In genomic region chr19:57664269-57665127, GRCh38 we compare ENCODE assay signal across 9 cellular contexts. TPM values are rescaled to one million over a fixed set of nuclear protein-coding genes. Genes with fewer than 3 reads are reported as not detected.
A peak's percentile ranks its signal among the peaks of the same experiment; 100 is the strongest.
DNase-seq lines count a peak whose midpoint lies in the region; ATAC-seq and TF ChIP-seq lines count a peak whose summit lies in the region.
"Had no signal": no experiment of that assay in that cellular context is flagged by ENCODE, and none has a peak within 500 bp of the region (broad histone marks: within the 10 kb centered on the region; RNA-seq: fewer than 3 reads in every experiment).

No MANE protein-coding gene starts in this region.

- DNase-seq in ACHN (peak; percentile 32), GM23338 (ENCODE audit: low spot score) (peak; percentile 71), RWPE2 (ENCODE audit: low spot score) (no peak), ecto neural progenitor cell (ENCODE audit: low spot score) (peak; percentile 74), left lobe of liver (ENCODE audit: low spot score) (peak; percentile 47), activated gamma-delta T cell treated with Interleukin-2 at 50 U/mL for 16 hours (no peak), COR-L47 (lab: John Stamatoyannopoulos, UW) (no peak)
- DNase-seq in stimulated activated naive B cell treated with anti-CD40 and anti-IgM and Interleukin-4, amounts not matched to agents 10 μg/mL and 1 μg/mL and 100 μg/mL, for 72 hours: peak; percentile 5

- in situ Hi-C loops in ACHN (cut with HindIII; ENCODE audit: low pct_ligation_motif_present, low pct_unique_long_range_greater_than_20kb, low sequenced_read_pairs): no loop called here

- H4K20me1 ChIP-seq in GM23338 (replicated peaks; ENCODE audit: insufficient read depth): no peaks in the 10 kb centered on the region

- H3K4me1 Mint-ChIP-seq in GM23338: peaks cover 13% of the 10 kb centered on the region; the same call in 2 of the 3 replicates
- H3K4me1 Mint-ChIP-seq in stimulated activated naive B cell treated with anti-CD40 and anti-IgM and Interleukin-4, amounts not matched to agents 10 μg/mL and 1 μg/mL and 100 μg/mL, for 72 hours: peaks cover 4 to 14% of the 10 kb centered on the region in 2 donors

- H3K4me2 ChIP-seq in GM23338: peak overlapping the region; percentile 94

- H3K9me3 ChIP-seq in RWPE2 (ENCODE audit: severe bottlenecking): no peaks in the 10 kb centered on the region

- ATAC-seq in GM23338 (peak; percentile 88), RWPE2 (ENCODE audit: low read depth) (peak; percentile 87), left lobe of liver (peak; percentile 74)
- peak; percentile 78 to 85 for ATAC-seq in stimulated activated naive B cell treated with anti-CD40 and anti-IgM and Interleukin-4, amounts not matched to agents 10 μg/mL and 1 μg/mL and 100 μg/mL, for 72 hours (replicated peaks)

- no peaks in the 10 kb centered on the region for H3K9me2 ChIP-seq in GM23338 (ENCODE audit: insufficient read depth)

- peak overlapping the region; percentile 85 for H3K4me3 ChIP-seq in GM23338
- peak overlapping the region; percentile 34 for H3K4me3 ChIP-seq in RWPE2 (ENCODE audit: severe bottlenecking)

- H3K9me3 Mint-ChIP-seq in GM23338: no peaks in the 10 kb centered on the region
- H3K9me3 Mint-ChIP-seq in stimulated activated naive B cell treated with anti-CD40 and anti-IgM and Interleukin-4, amounts not matched to agents 10 μg/mL and 1 μg/mL and 100 μg/mL, for 72 hours: no peaks in the 10 kb centered on the region

- H3K36me3 ChIP-seq in GM23338 (ENCODE audit: insufficient read depth) (no peaks in the 10 kb centered on the region), RWPE2 (ENCODE audit: low read depth) (no peaks in the 10 kb centered on the region)

- no peaks in the 10 kb centered on the region for H3K79me2 ChIP-seq in GM23338 (replicated peaks; ENCODE audit: insufficient read depth)

- H3K27me3 ChIP-seq in GM23338 (ENCODE audit: insufficient read depth) (peaks cover 37% of the 10 kb centered on the region), RWPE2 (ENCODE audit: insufficient read depth, poor library complexity, severe bottlenecking) (no peaks in the 10 kb centered on the region)

- no peak overlapping the region for H3K27ac Mint-ChIP-seq in GM23338
- H3K27ac Mint-ChIP-seq in stimulated activated naive B cell treated with anti-CD40 and anti-IgM and Interleukin-4, amounts not matched to agents 10 μg/mL and 1 μg/mL and 100 μg/mL, for 72 hours: no peak overlapping the region

- peak overlapping the region; percentile 100 for H2AFZ ChIP-seq in GM23338

- H3K36me3 Mint-ChIP-seq in GM23338 (ENCODE audit: low read depth): no peaks in the 10 kb centered on the region
- H3K36me3 Mint-ChIP-seq in stimulated activated naive B cell treated with anti-CD40 and anti-IgM and Interleukin-4, amounts not matched to agents 10 μg/mL and 1 μg/mL and 100 μg/mL, for 72 hours: no peaks in the 10 kb centered on the region

- H3K27me3 Mint-ChIP-seq in GM23338 (ENCODE audit: insufficient read depth, low read depth, poor library complexity): peaks cover 11% of the 10 kb centered on the region
- peaks cover 39 to 61% of the 10 kb centered on the region in 2 donors for H3K27me3 Mint-ChIP-seq in stimulated activated naive B cell treated with anti-CD40 and anti-IgM and Interleukin-4, amounts not matched to agents 10 μg/mL and 1 μg/mL and 100 μg/mL, for 72 hours

- 0 out of 2 replicates have a peak overlapping the region, but pooled peaks have one; percentile 39 for H3K27ac ChIP-seq in GM23338 (ENCODE audit: low read depth)
- H3K27ac ChIP-seq in RWPE2 (ENCODE audit: poor library complexity, severe bottlenecking): no peak overlapping the region

- peaks cover 12% of the 10 kb centered on the region; the same call in 1 of the 2 replicates for H3F3A ChIP-seq in GM23338 (replicated peaks; ENCODE audit: low read depth)

- peak overlapping the region; percentile 80 for H3K4me3 Mint-ChIP-seq in GM23338
- H3K4me3 Mint-ChIP-seq in stimulated activated naive B cell treated with anti-CD40 and anti-IgM and Interleukin-4, amounts not matched to agents 10 μg/mL and 1 μg/mL and 100 μg/mL, for 72 hours: peak overlapping the region; percentile 84 to 90

- TF ChIP-seq CTCF in GM23338 (conservative IDR thresholded peaks at IDR 0.05; ENCODE audit: low read depth in 2 of 2) (peak in 1 of 2 experiments; percentile 26; a peak in 2 of 4 replicates), RWPE2 (IDR thresholded peaks at IDR 0.05; ENCODE audit: poor library complexity, severe bottlenecking) (no peak)

- H3K4me1 ChIP-seq in GM23338 (ENCODE audit: insufficient read depth) (peaks cover 16% of the 10 kb centered on the region; the same call in 1 of the 2 replicates), RWPE2 (ENCODE audit: insufficient read depth, poor library complexity, severe bottlenecking) (no peaks in the 10 kb centered on the region)

TF ChIP-seq in GM23338, 12 proteins besides CTCF, POLR2A, EP300 and RAD21:
- TF ChIP-seq POLR2AphosphoS5 (IDR thresholded peaks at IDR 0.05; ENCODE audit: low read depth): peak; percentile 54
- TF ChIP-seq JUNB (IDR thresholded peaks at IDR 0.05; ENCODE audit: unreplicated experiment): no peak

RNA-seq across cellular contexts. Expression of gene ZSCAN4, which starts 4.2 kb away (rescaled TPM):
- not detected in 2 replicates for total RNA-seq in GM23338 (2014; rRNA removed; shearing (Covaris generic))
- not detected in 2 replicates for polyA plus RNA-seq in GM23338 (2016; fragmentation: Nextera tagmentation; extraction: Ambion mirVana)
- not detected for total RNA-seq in left lobe of liver
- total RNA-seq: mononuclear cell had no signal

RNA-seq across cellular contexts. Expression of gene ZNF551, which starts 17.3 kb away (rescaled TPM):
- total RNA-seq in GM23338 (2014; rRNA removed; shearing (Covaris generic)): 45.7 and 51.4 TPM in 2 replicates
- polyA plus RNA-seq in GM23338 (2016; fragmentation: Nextera tagmentation; extraction: Ambion mirVana): 7.8 and 8.2 TPM in 2 replicates
- 1.8 TPM for total RNA-seq in left lobe of liver

RNA-seq across cellular contexts. Expression of gene ZNF211, which starts 31.5 kb away (rescaled TPM):
- total RNA-seq in GM23338 (2014; rRNA removed; shearing (Covaris generic)): 13.8 and 14.2 TPM in 2 replicates
- 5.3 and 9.7 TPM in 2 replicates for polyA plus RNA-seq in GM23338 (2016; fragmentation: Nextera tagmentation; extraction: Ambion mirVana)
- total RNA-seq in left lobe of liver: 4.9 TPM

RNA-seq across cellular contexts. Expression of gene ZNF154, which starts 44.5 kb away (rescaled TPM):
- 7.3 and 10.1 TPM in 2 replicates for total RNA-seq in GM23338 (2014; rRNA removed; shearing (Covaris generic))
- 4.4 and 5.1 TPM in 2 replicates for polyA plus RNA-seq in GM23338 (2016; fragmentation: Nextera tagmentation; extraction: Ambion mirVana)
- total RNA-seq in left lobe of liver: 0.96 TPM

RNA-seq across cellular contexts. Expression of gene ZNF134, which starts 50.5 kb away (rescaled TPM):
- total RNA-seq in GM23338 (2014; rRNA removed; shearing (Covaris generic)): 55.7 and 79.6 TPM in 2 replicates
- 13.1 and 14.6 TPM in 2 replicates for polyA plus RNA-seq in GM23338 (2016; fragmentation: Nextera tagmentation; extraction: Ambion mirVana)
- 6.9 TPM for total RNA-seq in left lobe of liver

Comparison
In these comparisons a context has a peak if more than half of its experiments do, and no peak if none do; other contexts are left out.
1. DNase-seq: peak in ACHN (single experiment), GM23338 (single experiment), ecto neural progenitor cell (single experiment), left lobe of liver (single experiment) and stimulated activated naive B cell treated with anti-CD40 and anti-IgM and Interleukin-4, amounts not matched to agents 10 μg/mL and 1 μg/mL and 100 μg/mL, for 72 hours (single experiment); none in RWPE2 (single experiment), activated gamma-delta T cell treated with Interleukin-2 at 50 U/mL for 16 hours (single experiment) and COR-L47 (single experiment).
2. RNA of gene ZNF551, which starts 17.3 kb away (total RNA-seq): 45.7 to 51.4 TPM in GM23338; 1.8 TPM in left lobe of liver (single experiment); every median in the first group is over 10 times any median in the second.
3. Peak in every context shown above with its lines, with median percentiles within 50 percentile points of each other: ATAC-seq.